Comparison of ENCODE assay signal across 17 cellular contexts in the genomic region with DNA sequence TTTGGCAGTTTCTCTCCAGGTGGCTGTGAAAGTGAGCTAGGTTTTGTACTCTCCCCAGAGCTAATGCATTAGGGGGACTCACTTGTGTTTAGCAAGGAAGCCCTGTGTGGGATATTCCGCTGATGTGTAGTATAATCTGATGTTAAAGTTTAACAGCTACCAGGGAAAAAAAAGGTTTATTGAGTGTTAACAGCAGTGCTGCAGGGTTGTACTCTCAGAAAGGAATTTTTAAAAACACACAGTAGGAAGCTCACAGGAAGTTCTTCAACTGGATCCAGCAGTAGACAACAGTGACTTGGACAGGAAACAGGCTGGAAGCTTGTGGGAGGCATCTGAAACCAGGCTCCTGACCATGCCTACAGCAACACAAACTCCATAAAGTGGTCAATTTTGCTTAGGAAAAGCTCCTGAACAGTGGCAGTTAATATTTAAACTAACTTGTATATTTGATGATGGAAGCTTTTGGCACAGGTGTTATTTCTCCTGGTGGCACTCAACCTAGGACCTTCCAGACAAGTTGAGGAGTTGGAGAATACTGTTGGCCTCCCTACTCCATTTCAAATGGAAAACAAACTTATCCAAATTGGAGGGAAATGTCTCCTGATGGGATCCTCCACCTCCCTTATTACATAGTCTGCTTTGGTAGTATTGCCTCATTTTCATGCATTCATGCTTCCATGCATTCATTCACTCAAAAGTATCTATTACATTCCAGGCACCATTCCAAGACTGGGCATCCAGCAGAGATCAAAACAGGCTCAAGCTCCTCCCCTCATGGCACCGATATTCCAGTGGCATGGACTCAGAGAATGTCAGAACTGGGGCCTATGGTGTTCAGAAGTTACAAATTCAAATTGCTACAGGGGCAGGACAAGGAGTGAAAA.
DNase-seq lines count a peak whose midpoint lies in the region; ATAC-seq, FAIRE-seq and TF ChIP-seq lines count a peak whose summit lies in the region.
"Had no signal": no experiment of that assay in that cellular context is flagged by ENCODE, and none has a peak within 500 bp of the region (broad histone marks: within the 10 kb centered on the region; RNA-seq: fewer than 3 reads in every experiment).

No MANE protein-coding gene starts in this region.

- H3K4me3 ChIP-seq in MM.1S (ENCODE audit: low read length): no peak overlapping the region
- H3K4me3 ChIP-seq: prostate gland, vagina had no signal

- H3K4me2 ChIP-seq in MM.1S (ENCODE audit: low read depth, low read length): no peak overlapping the region

- no peaks in the 10 kb centered on the region for H3K9me2 ChIP-seq in MM.1S (replicated peaks; ENCODE audit: insufficient read depth, low read length)

- peaks cover 3% of the 10 kb centered on the region; the same call in 1 of the 2 replicates for H3F3A ChIP-seq in MM.1S (ENCODE audit: insufficient read depth, low read length)

- no peak for TF ChIP-seq CTCF in MM.1S (IDR thresholded peaks at IDR 0.05; ENCODE audit: low read length)

- no peaks in the 10 kb centered on the region for H4K20me1 ChIP-seq in MM.1S (ENCODE audit: insufficient read depth, low read length)

- H3K27me3 ChIP-seq in MM.1S (replicated peaks; ENCODE audit: insufficient read depth, low read length): no peaks in the 10 kb centered on the region
- H3K27me3 ChIP-seq: vagina had no signal

- no peaks in the 10 kb centered on the region for H3K36me3 ChIP-seq in MM.1S (replicated peaks; ENCODE audit: insufficient read depth, low read length)
- H3K36me3 ChIP-seq: BE2C, prostate gland, vagina had no signal

- no peak for ATAC-seq in HG02763 (IDR thresholded peaks at IDR 0.05; ENCODE audit: unreplicated experiment)
- ATAC-seq: naive thymus-derived CD4-positive, alpha-beta T cell had no signal

- no peak overlapping the region for H2AFZ ChIP-seq in MM.1S (ENCODE audit: low read length)

- peaks cover 3% of the 10 kb centered on the region for H3K4me1 ChIP-seq in MM.1S (ENCODE audit: low read length)
- H3K4me1 ChIP-seq: BE2C, prostate gland, vagina had no signal

- no peaks in the 10 kb centered on the region for H3K9me3 ChIP-seq in MM.1S (replicated peaks; ENCODE audit: insufficient read depth, low read length)
- H3K9me3 ChIP-seq: BE2C, prostate gland, vagina had no signal

- H3K79me2 ChIP-seq in MM.1S (ENCODE audit: low read length): no peaks in the 10 kb centered on the region

- FAIRE-seq in RCC 7860 (lab: Jason Lieb, UNC): no peak

- H3K9ac ChIP-seq in MM.1S (ENCODE audit: low read length): no peak overlapping the region

- DNase-seq in DMS53 (lab: John Stamatoyannopoulos, UW): peak; percentile 84
- peak; percentile 46 for DNase-seq in HS-27A (ENCODE audit: low read depth)
- DNase-seq in RCC 7860 (ENCODE audit: low spot score): peak; percentile 27
- peak; percentile 60 for DNase-seq in left kidney (ENCODE audit: low read depth, low spot score)
- DNase-seq in D341Med (ENCODE audit: low spot score): no peak
- DNase-seq in MM.1S: no peak
- DNase-seq: activated CD4-positive, CD25-positive, alpha-beta regulatory T cell; activated naive CD4-positive, alpha-beta T cell treated with Interleukin-2 at 50 U/mL for 16 hours; BE2C; DND-41; H7; naive thymus-derived CD4-positive, alpha-beta T cell; RPMI8226; stimulated activated CD4-positive, alpha-beta T cell treated with anti-CD3 and anti-CD28 coated beads, Interleukin-15, amount 100 ng/mL, for 24 hours had no signal

- no peak overlapping the region for H3K27ac ChIP-seq in MM.1S (ENCODE audit: low read length)
- H3K27ac ChIP-seq: prostate gland, vagina had no signal

Comparison
In these comparisons a context has a peak if more than half of its experiments do, and no peak if none do; other contexts are left out.
1. DNase-seq: peak in DMS53 (single experiment), HS-27A (single experiment), RCC 7860 (single experiment) and left kidney (single experiment); none in D341Med (single experiment) and MM.1S (single experiment).